11 cellular contexts compared by ENCODE assay signal in the genomic region with DNA sequence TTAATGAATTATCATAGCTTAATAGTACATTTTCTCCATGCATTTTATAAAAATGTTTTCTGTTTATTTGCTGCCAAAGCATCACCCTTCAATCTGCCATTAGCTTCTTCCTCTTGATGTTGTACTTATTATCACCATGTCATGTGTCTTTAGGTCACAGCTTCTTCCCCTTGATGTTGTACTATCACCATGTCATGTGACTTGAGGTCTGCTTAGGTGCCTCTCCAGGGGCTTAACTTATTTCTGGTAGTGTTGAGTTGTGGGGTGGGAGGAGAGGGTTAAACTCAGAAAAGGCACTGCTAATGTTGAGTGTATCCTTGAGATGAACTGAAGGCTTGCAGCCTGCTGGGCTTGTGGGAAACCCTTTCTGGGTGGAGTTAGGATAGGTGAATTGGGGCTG.
A peak's percentile ranks its signal among the peaks of the same experiment; 100 is the strongest.
DNase-seq lines count a peak whose midpoint lies in the region; ATAC-seq and TF ChIP-seq lines count a peak whose summit lies in the region.
"Had no signal": no experiment of that assay in that cellular context is flagged by ENCODE, and none has a peak within 500 bp of the region (broad histone marks: within the 10 kb centered on the region; RNA-seq: fewer than 3 reads in every experiment).

No MANE protein-coding gene starts in this region.

- no peak for TF ChIP-seq EP300 in suprapubic skin (IDR thresholded peaks at IDR 0.05)

- H3K36me3 Mint-ChIP-seq in activated CD8-positive, alpha-beta memory T cell treated with anti-CD3 and anti-CD28 coated beads, Interleukin-2, amount 10 ng/mL, durations not matched to agents 7 days and 5 days = peaks cover 8% of the 10 kb centered on the region

- H2AFZ ChIP-seq in fibroblast of lung (ENCODE audit: low read length) = no peak overlapping the region

- H3K27me3 Mint-ChIP-seq in activated CD8-positive, alpha-beta memory T cell treated with anti-CD3 and anti-CD28 coated beads, Interleukin-2, amount 10 ng/mL, durations not matched to agents 7 days and 5 days = no peaks in the 10 kb centered on the region

- H3K4me3 ChIP-seq in fibroblast of lung (replicated peaks in 1 of 4; ENCODE audit: control extremely low read depth in 1 of 4, insufficient read depth in 1 of 4, low read depth in 3 of 4, low read length in 4 of 4) (no peak overlapping the region), suprapubic skin (no peak overlapping the region)
- H3K4me3 ChIP-seq: psoas muscle had no signal

- TF ChIP-seq CTCF in fibroblast of lung (conservative IDR thresholded peaks at IDR 0.05 in 1 of 2, IDR thresholded peaks at IDR 0.05 in 1 of 2; ENCODE audit: low read depth in 1 of 2, low read length in 2 of 2) (no peak), suprapubic skin (IDR thresholded peaks at IDR 0.05) (no peak), GM10266 (IDR thresholded peaks at IDR 0.05; ENCODE audit: control insufficient read depth, insufficient read depth, low read depth, missing control alignments) (no peak)

- H3K4me1 ChIP-seq in fibroblast of lung (ENCODE audit: control insufficient read depth, extremely low read depth, insufficient read depth, low read length) (peaks cover 41% of the 10 kb centered on the region), suprapubic skin (peaks cover 48% of the 10 kb centered on the region)

- no peak overlapping the region for H3K9ac ChIP-seq in fibroblast of lung (ENCODE audit: insufficient read depth, low read length)

- ATAC-seq in activated CD8-positive, alpha-beta memory T cell treated with anti-CD3 and anti-CD28 coated beads, Interleukin-2, amount 10 ng/mL, durations not matched to agents 7 days and 5 days = no peak

- no peaks in the 10 kb centered on the region for H3K36me3 ChIP-seq in fibroblast of lung (ENCODE audit: control insufficient read depth, insufficient read depth, low read length)
- H3K36me3 ChIP-seq in suprapubic skin = no peaks in the 10 kb centered on the region

- H3K27me3 ChIP-seq in fibroblast of lung (ENCODE audit: control insufficient read depth, insufficient read depth, low read length) (no peaks in the 10 kb centered on the region), suprapubic skin (no peaks in the 10 kb centered on the region)

- no peak for DNase-seq in activated CD8-positive, alpha-beta memory T cell treated with anti-CD3 and anti-CD28 coated beads, Interleukin-2, amount 10 ng/mL, durations not matched to agents 7 days and 5 days
- DNase-seq in activated CD8-positive, alpha-beta memory T cell treated with anti-CD3 and anti-CD28 coated beads for 24 hours = no peak
- peak; percentile 20 for DNase-seq in OCI-M1 (lab: John Stamatoyannopoulos, UW)
- no peak for DNase-seq in fibroblast of lung (ENCODE audit: low read depth in 2 of 2)
- no peak for DNase-seq in suprapubic skin (ENCODE audit: low spot score in 2 of 2)
- no peak for DNase-seq in GM10266 (ENCODE audit: extremely low spot score)
- DNase-seq in DMS53 treated with DMSO at 0.1 percent for 48 hours (lab: John Stamatoyannopoulos, UW; ENCODE audit: unreplicated experiment) = no peak
- DNase-seq in NCI-H2227 treated with DMSO at 0.1 percent for 48 hours (lab: John Stamatoyannopoulos, UW) = no peak
- DNase-seq: DMS153, NCI-H2171 treated with DMSO at 0.1 percent for 48 hours, psoas muscle had no signal

- no peaks in the 10 kb centered on the region for H3K9me3 Mint-ChIP-seq in activated CD8-positive, alpha-beta memory T cell treated with anti-CD3 and anti-CD28 coated beads, Interleukin-2, amount 10 ng/mL, durations not matched to agents 7 days and 5 days (ENCODE audit: low read depth)

- H3K79me2 ChIP-seq in fibroblast of lung (ENCODE audit: control insufficient read depth, insufficient read depth, low read length) = no peaks in the 10 kb centered on the region

- peak overlapping the region; percentile 8 for H3K4me2 ChIP-seq in fibroblast of lung (ENCODE audit: extremely low read depth, insufficient read depth, low read length)

- CTCF ChIA-PET in activated CD8-positive, alpha-beta memory T cell treated with anti-CD3 and anti-CD28 coated beads, Interleukin-2, amount 10 ng/mL, durations not matched to agents 7 days and 5 days (lab: Charles Lee) = interaction anchor here (0.6 to 2.2 kb wide), 2 partner anchors 10 to 300 kb away, joined by 3 to 5 read pairs; partner anchors contain the start of gene CCDC175

- no peaks in the 10 kb centered on the region for H3K9me3 ChIP-seq in fibroblast of lung (ENCODE audit: control insufficient read depth, insufficient read depth, low read depth, low read length)
- H3K9me3 ChIP-seq in suprapubic skin = no peaks in the 10 kb centered on the region
- H3K9me3 ChIP-seq: psoas muscle had no signal

- H3K27ac ChIP-seq in fibroblast of lung (ENCODE audit: insufficient read depth, low read length) (peak overlapping the region; percentile 31), suprapubic skin (peak overlapping the region; percentile 74)
- H3K27ac ChIP-seq: psoas muscle had no signal

- no peak overlapping the region for H3K4me3 Mint-ChIP-seq in activated CD8-positive, alpha-beta memory T cell treated with anti-CD3 and anti-CD28 coated beads, Interleukin-2, amount 10 ng/mL, durations not matched to agents 7 days and 5 days

- H3K27ac Mint-ChIP-seq in activated CD8-positive, alpha-beta memory T cell treated with anti-CD3 and anti-CD28 coated beads, Interleukin-2, amount 10 ng/mL, durations not matched to agents 7 days and 5 days = peak overlapping the region; percentile 47

- no peaks in the 10 kb centered on the region for H4K20me1 ChIP-seq in fibroblast of lung (ENCODE audit: control insufficient read depth, extremely low read depth, insufficient read depth, low read length)

- no peak for TF ChIP-seq POLR2A in suprapubic skin (IDR thresholded peaks at IDR 0.05)

- H3K4me1 Mint-ChIP-seq in activated CD8-positive, alpha-beta memory T cell treated with anti-CD3 and anti-CD28 coated beads, Interleukin-2, amount 10 ng/mL, durations not matched to agents 7 days and 5 days = peaks cover 35% of the 10 kb centered on the region
